In the genomic region with DNA sequence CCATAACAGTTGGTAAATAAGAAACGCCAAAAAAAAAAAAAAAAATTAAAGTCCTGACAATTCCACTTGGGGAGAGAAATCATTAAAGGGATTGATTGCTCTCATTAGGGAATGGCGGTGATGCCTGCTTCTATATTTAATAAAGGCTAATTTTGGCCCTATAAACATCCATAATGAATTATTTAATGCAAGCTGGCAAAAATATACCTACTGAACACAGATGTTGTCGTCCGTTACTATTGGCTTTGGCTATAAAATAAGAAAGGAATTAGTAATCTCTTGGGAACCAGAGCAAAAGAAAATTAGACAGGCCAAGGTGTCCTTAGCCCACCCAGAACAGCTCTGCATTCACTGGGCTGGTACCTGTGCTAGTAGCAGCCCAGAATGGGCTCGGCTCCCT, we compare ENCODE assay signal across 18 cellular contexts.
DNase-seq lines count a peak whose midpoint lies in the region; ATAC-seq, FAIRE-seq and TF ChIP-seq lines count a peak whose summit lies in the region.
"Had no signal": no experiment of that assay in that cellular context is flagged by ENCODE, and none has a peak within 500 bp of the region (broad histone marks: within the 10 kb centered on the region; RNA-seq: fewer than 3 reads in every experiment).

No MANE protein-coding gene starts in this region.

- no peak overlapping the region for H2BK20ac ChIP-seq in IMR-90 (ENCODE audit: low read depth, low read length)

- H3K9me1 ChIP-seq in IMR-90 (ENCODE audit: insufficient read depth, low read length) (no peaks in the 10 kb centered on the region), K562 (ENCODE audit: control insufficient read depth, insufficient read depth, low read length) (no peaks in the 10 kb centered on the region)

- H3K36me3 ChIP-seq in A673 (ENCODE audit: insufficient read depth, low read length, poor library complexity, severe bottlenecking) = no peaks in the 10 kb centered on the region
- H3K36me3 ChIP-seq in IMR-90 (ENCODE audit: control insufficient read depth, insufficient read depth, low read length) = no peaks in the 10 kb centered on the region
- no peaks in the 10 kb centered on the region for H3K36me3 ChIP-seq in K562 (ENCODE audit: control insufficient read depth, insufficient read depth, low read length)
- no peaks in the 10 kb centered on the region for H3K36me3 ChIP-seq in spleen
- H3K36me3 ChIP-seq: BLaER1 had no signal

- H4K91ac ChIP-seq in IMR-90 (ENCODE audit: insufficient read depth, low read depth, low read length) = no peak overlapping the region

- dilution Hi-C loops in IMR-90 (cut with HindIII; ENCODE audit: low sequenced_read_pairs, unreplicated experiment) = no loop called here

- no peaks in the 10 kb centered on the region for H4K20me1 ChIP-seq in IMR-90 (ENCODE audit: insufficient read depth, low read length)
- no peaks in the 10 kb centered on the region for H4K20me1 ChIP-seq in K562 (replicated peaks; ENCODE audit: control insufficient read depth, insufficient read depth, low read length)
- H4K20me1 ChIP-seq: BLaER1 had no signal

- H2AK5ac ChIP-seq in IMR-90 (ENCODE audit: low read depth, low read length) = no peak overlapping the region

- H3K9me3 ChIP-seq in A673 (ENCODE audit: low read depth, low read length, poor library complexity, severe bottlenecking) (no peaks in the 10 kb centered on the region), IMR-90 (ENCODE audit: control insufficient read depth, insufficient read depth, low read length) (no peaks in the 10 kb centered on the region), K562 (replicated peaks; ENCODE audit: control insufficient read depth, insufficient read depth, low read depth, low read length) (no peaks in the 10 kb centered on the region), spleen (no peaks in the 10 kb centered on the region)
- H3K9me3 ChIP-seq: BLaER1 had no signal

- no peak overlapping the region for H4K8ac ChIP-seq in IMR-90 (ENCODE audit: low read depth in 2 of 2, low read length in 2 of 2)

- H3K9ac ChIP-seq in IMR-90 (ENCODE audit: low read depth, low read length) (no peak overlapping the region), K562 (ENCODE audit: insufficient read depth in 1 of 2, low read depth in 2 of 2, low read length in 2 of 2) (no peak overlapping the region)
- H3K9ac ChIP-seq: BLaER1, KMS-11 had no signal

- H3K56ac ChIP-seq in IMR-90 (ENCODE audit: extremely low read depth, insufficient read depth, low read length) = no peak overlapping the region

- POLR2A ChIA-PET in A673 (lab: Charles Lee; ENCODE audit: low non-redundant PET) (interaction anchor here (0.6 kb wide), 1 partner anchor 226 kb away, joined by 3 read pairs; no protein-coding TSS in a partner anchor), IMR-90 (lab: Charles Lee; ENCODE audit: unreplicated experiment) (no interaction called here), K562 (lab: Yijun Ruan, JAX) (no interaction called here)

- TF ChIP-seq RAD21 in IMR-90 (IDR thresholded peaks at IDR 0.05; ENCODE audit: low read length) = no peak
- TF ChIP-seq RAD21 in K562 (CRISPR knock-in tag; conservative IDR thresholded peaks at IDR 0.05 in 1 of 2, IDR thresholded peaks at IDR 0.05 in 1 of 2) = no peak

- TF ChIP-seq CTCF in A673 (conservative IDR thresholded peaks at IDR 0.05; ENCODE audit: low read depth, low read length) (no peak), IMR-90 (conservative IDR thresholded peaks at IDR 0.05; ENCODE audit: low read depth, low read length) (no peak), K562 (IDR thresholded peaks at IDR 0.05 in 2 of 3, conservative IDR thresholded peaks at IDR 0.05 in 1 of 3; ENCODE audit: insufficient read depth in 2 of 3, low read depth in 1 of 3, low read length in 3 of 3) (no peak), spleen (IDR thresholded peaks at IDR 0.05 in 8 of 11, conservative IDR thresholded peaks at IDR 0.05 in 3 of 11) (no peak)

- no peak overlapping the region for H2AFZ ChIP-seq in IMR-90 (replicated peaks; ENCODE audit: low read length, poor library complexity)
- H2AFZ ChIP-seq in K562 (ENCODE audit: low read depth, low read length) = no peak overlapping the region

- H3K4me2 ChIP-seq in IMR-90 (ENCODE audit: low read depth, low read length) (no peak overlapping the region), K562 (ENCODE audit: insufficient read depth, low read length) (no peak overlapping the region)
- H3K4me2 ChIP-seq: BLaER1, KMS-11 had no signal

- H3K27me3 ChIP-seq in A673 (replicated peaks; ENCODE audit: insufficient read depth, low read depth, low read length, poor library complexity) (no peaks in the 10 kb centered on the region), IMR-90 (ENCODE audit: control insufficient read depth, insufficient read depth, low read length) (no peaks in the 10 kb centered on the region), K562 (ENCODE audit: control insufficient read depth in 2 of 2, insufficient read depth in 2 of 2, low read length in 2 of 2) (no peaks in the 10 kb centered on the region; a peak in 1 of 5 replicates), spleen (replicated peaks in 1 of 7) (peaks cover 0 to 3% (median 0%) of the 10 kb centered on the region in 7 donors)
- H3K27me3 ChIP-seq: BLaER1 had no signal

- peak; percentile 9 for DNase-seq in A673 (ENCODE audit: low spot score)
- no peak for DNase-seq in IMR-90
- DNase-seq in K562 (ENCODE audit: extremely low read depth in 1 of 4, low spot score in 3 of 4) = no peak
- no peak for DNase-seq in spleen
- DNase-seq in stimulated activated CD4-positive, alpha-beta T cell treated with anti-CD3 and anti-CD28 coated beads, Interleukin-2, amount 100 ng/mL, for 48 hours = no peak
- DNase-seq: CD4-positive, alpha-beta memory T cell; DMS153; DMS79; GDM1 had no signal

- no peak overlapping the region for H3K4ac ChIP-seq in IMR-90 (ENCODE audit: low read depth, low read length)

- WGBS in IMR-90 (ENCODE audit: extremely low coverage in 2 of 2, insufficient read length in 1 of 2), 2 experiments = no CpG with 5 or more reads among the region's 5 CpGs
- 0% methylated on average over 4 of the region's 5 CpGs for WGBS in K562 (ENCODE audit: insufficient coverage, low coverage, missing lambda C conversion rate)
- WGBS in spleen, 5 donors = 88 to 93% (median 90%) methylated on average over 5 of the region's 5 CpGs

- no peak for FAIRE-seq in K562 (lab: Jason Lieb, UNC)
- FAIRE-seq: A204.1, GM12892, H54, HTR-8/SVneo had no signal

- peak overlapping the region; percentile 36; the same call in 1 of the 2 replicates for H2BK120ac ChIP-seq in IMR-90 (ENCODE audit: low read depth, low read length)

- H3K23ac ChIP-seq in IMR-90 (ENCODE audit: low read depth, low read length) = no peak overlapping the region

- no peak for TF ChIP-seq EP300 in K562 (IDR thresholded peaks at IDR 0.05; ENCODE audit: low read length)

- no peaks in the 10 kb centered on the region for H3K79me2 ChIP-seq in K562 (ENCODE audit: control insufficient read depth, insufficient read depth, low read length)

- H3K18ac ChIP-seq in IMR-90 (ENCODE audit: low read depth, low read length) = no peak overlapping the region

- BruUV-seq in A673 (replicated peaks; lab: Mats Ljungman, UMichigan) (no TSS peak), IMR-90 (replicated peaks; lab: Mats Ljungman, UMichigan) (no TSS peak), K562 (replicated peaks; lab: Mats Ljungman, UMichigan) (no TSS peak)

- no peak overlapping the region for H4K5ac ChIP-seq in IMR-90 (ENCODE audit: low read depth, low read length)

- H3K4me3 ChIP-seq in A673 (ENCODE audit: low read depth, low read length, poor library complexity, severe bottlenecking) (no peak overlapping the region), IMR-90 (ENCODE audit: insufficient read depth, low read depth, low read length) (no peak overlapping the region), K562 (no peak overlapping the region), spleen (no peak overlapping the region)
- H3K4me3 ChIP-seq: BLaER1 had no signal

- H2AK9ac ChIP-seq in IMR-90 (replicated peaks; ENCODE audit: low read depth, low read length, poor library complexity) = no peak overlapping the region

- no peak for TF ChIP-seq POLR2A in IMR-90 (IDR thresholded peaks at IDR 0.05; ENCODE audit: low read depth, low read length)
- no peak for TF ChIP-seq POLR2A in K562 (conservative IDR thresholded peaks at IDR 0.05)
- no peak for TF ChIP-seq POLR2A in spleen (IDR thresholded peaks at IDR 0.05)

- no peak overlapping the region; the same call in 2 of the 3 replicates for H2BK15ac ChIP-seq in IMR-90 (ENCODE audit: low read depth, low read length)

- CTCF ChIA-PET in A673 (lab: Charles Lee) = no interaction called here
- CTCF ChIA-PET in IMR-90 (lab: Yijun Ruan, JAX) = no interaction called here
- CTCF ChIA-PET in K562 (lab: Yijun Ruan, JAX; ENCODE audit: low intra/inter-chr PET ratio) = no interaction called here

- no peak overlapping the region for H2BK5ac ChIP-seq in IMR-90 (ENCODE audit: low read depth, low read length, poor library complexity, severe bottlenecking)

- intact Hi-C loops in A673 (cut with micrococcal nuclease; ENCODE audit: unreplicated experiment) (no loop called here), IMR-90 (cut with micrococcal nuclease) (no loop called here), K562 (cut with micrococcal nuclease) (no loop called here), spleen (cut with DNase I; ENCODE audit: low total_unique reads) (no loop called here)

- H3K79me1 ChIP-seq in IMR-90 (ENCODE audit: low read depth in 1 of 2, low read length in 2 of 2) = no peaks in the 10 kb centered on the region

- in situ Hi-C loops in IMR-90 (cut with MboI; ENCODE audit: low sequenced_read_pairs) (loop anchor here (10.0 kb wide), 1 partner anchor 58 kb away; no protein-coding TSS in a partner anchor), K562 (cut with MboI) (no loop called here)

- ATAC-seq in IMR-90 (ENCODE audit: low read depth) (no peak), K562 (no peak), GM18498 (IDR thresholded peaks at IDR 0.05; ENCODE audit: unreplicated experiment) (no peak), HG03354 (IDR thresholded peaks at IDR 0.05; ENCODE audit: poor library complexity, severe bottlenecking, unreplicated experiment) (no peak)
- ATAC-seq: HCT116 had no signal

- H3K14ac ChIP-seq in IMR-90 (replicated peaks; ENCODE audit: low read depth, low read length) = no peak overlapping the region

- H3K4me1 ChIP-seq in A673 (ENCODE audit: insufficient read depth, low read length, poor library complexity, severe bottlenecking) (peaks cover 15% of the 10 kb centered on the region), IMR-90 (ENCODE audit: control insufficient read depth, insufficient read depth, low read length) (peaks cover 3% of the 10 kb centered on the region; the same call in 1 of the 2 replicates), K562 (replicated peaks in 1 of 2; ENCODE audit: control insufficient read depth in 2 of 2, insufficient read depth in 2 of 2, low read length in 2 of 2) (no peaks in the 10 kb centered on the region), spleen (peaks cover 0 to 47% (median 9%) of the 10 kb centered on the region in 6 donors)
- H3K4me1 ChIP-seq: BLaER1 had no signal

- H3K27ac ChIP-seq in A673 (ENCODE audit: low read depth, low read length, poor library complexity, severe bottlenecking) = peak overlapping the region; percentile 33
- no peak overlapping the region for H3K27ac ChIP-seq in IMR-90 (ENCODE audit: insufficient read depth, low read length)
- no peak overlapping the region for H3K27ac ChIP-seq in K562 (ENCODE audit: extremely low read depth, low read depth, low read length)
- H3K27ac ChIP-seq in spleen = peak overlapping the region in 7 of 8 donors; percentile 9 to 77 (median 60)
- H3K27ac ChIP-seq: BLaER1, KMS-11 had no signal

TF ChIP-seq in K562, 482 proteins besides CTCF, POLR2A, EP300 and RAD21 (continues in another document):
- no peak for TF ChIP-seq ZNF780A (CRISPR knock-in tag; IDR thresholded peaks at IDR 0.05)

Comparison
In these comparisons a context has a peak if more than half of its experiments do, and no peak if none do; other contexts are left out.
1. H3K27ac ChIP-seq: peak in A673 (single experiment) and spleen (7 of 8); none in IMR-90 (single experiment) and K562 (single experiment).